In the genomic region with DNA sequence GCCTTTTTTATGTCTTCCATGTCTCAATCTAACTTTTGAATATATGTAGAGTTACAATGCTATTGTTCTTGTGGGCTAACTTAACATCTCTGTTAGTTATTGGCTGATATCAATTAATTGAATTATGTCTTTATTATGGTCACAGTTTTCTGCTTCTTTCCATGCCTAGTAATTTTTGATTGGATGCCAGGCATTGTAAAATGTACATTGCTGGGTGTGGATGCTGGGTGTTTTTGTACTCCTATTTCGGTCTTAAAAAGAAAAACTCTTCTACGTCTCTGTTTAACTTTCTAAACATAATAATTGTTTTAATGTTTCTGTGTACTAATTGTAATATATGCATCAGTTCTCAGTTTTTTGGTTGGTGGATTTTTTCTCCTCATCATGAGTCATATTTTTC, we compare ENCODE assay signal across 31 cellular contexts.
"Had no signal": no experiment of that assay in that cellular context is flagged by ENCODE, and none has a peak within 500 bp of the region (broad histone marks: within the 10 kb centered on the region; RNA-seq: fewer than 3 reads in every experiment).

No MANE protein-coding gene starts in this region.

- H3K4me3 ChIP-seq: MG63 had no signal

- H3K36me3 ChIP-seq: MG63 had no signal

- H3K9me3 ChIP-seq: MG63 had no signal

- DNase-seq: Karpas-422, Kasumi-1, MG63, MM.1S, MV-4-11, NCI-H1048, NCI-H1092, NCI-H1092 treated with DMSO at 0.1 percent for 48 hours, NCI-H1105, NCI-H1105 treated with DMSO at 0.1 percent for 48 hours, NCI-H1417 treated with DMSO at 0.1 percent for 48 hours, NCI-H1436, NCI-H1436 treated with DMSO at 0.1 percent for 48 hours, NCI-H1694, NCI-H1694 treated with DMSO at 0.1 percent for 48 hours, NCI-H187, NCI-H187 treated with DMSO at 0.1 percent for 48 hours, NCI-H1930, NCI-H2029, NCI-H2029 treated with DMSO at 0.1 percent for 48 hours, NCI-H2081, NCI-H2081 treated with DMSO at 0.1 percent for 48 hours, NCI-H2107, NCI-H2171, NCI-H2227 treated with DMSO at 0.1 percent for 48 hours, NCI-H226, NCI-H345, NCI-H446, NCI-H446 treated with DMSO at 0.1 percent for 48 hours, NCI-H510A, NCI-H510A treated with DMSO at 0.1 percent for 48 hours had no signal

- H3K27me3 ChIP-seq: MG63 had no signal
